ENCODE assay signal across 8 cellular contexts in the genomic region with DNA sequence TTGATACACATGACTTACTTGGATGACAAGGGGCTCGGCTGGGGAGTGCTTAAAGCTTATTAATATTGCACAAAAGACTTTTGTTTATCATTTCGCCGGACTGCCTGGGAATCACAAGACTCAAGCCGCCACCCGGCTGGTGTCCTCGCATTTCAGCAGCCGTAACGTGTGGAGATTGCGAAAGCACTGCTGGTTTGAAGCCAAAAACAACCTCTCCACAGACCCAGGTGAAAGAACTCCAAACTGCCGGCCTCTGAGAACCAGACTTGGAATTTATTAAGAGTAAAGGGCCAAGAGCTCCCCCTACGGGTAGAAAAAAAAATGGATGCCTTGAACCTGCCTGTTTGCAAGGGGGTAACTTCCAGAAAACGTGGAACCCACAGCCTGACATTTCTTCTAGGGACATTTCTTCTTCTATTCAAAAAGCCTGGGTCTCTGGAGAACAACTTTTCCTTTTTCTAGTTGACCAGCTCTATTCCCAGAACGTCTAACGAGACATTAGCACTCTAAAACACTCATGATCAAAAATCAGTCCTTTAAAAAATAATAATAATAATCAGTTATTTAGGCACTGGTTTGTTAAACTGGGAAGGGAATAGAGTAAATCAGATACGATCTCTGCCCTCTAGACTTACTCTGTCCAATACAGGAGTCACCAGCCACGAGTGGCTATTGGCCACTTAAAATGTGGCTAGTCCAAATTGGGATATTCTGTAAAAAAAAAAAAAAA.
DNase-seq lines count a peak whose midpoint lies in the region; ATAC-seq, FAIRE-seq and TF ChIP-seq lines count a peak whose summit lies in the region.

No MANE protein-coding gene starts in this region.

- DNase-seq in Ammon's horn (ENCODE audit: low spot score) = peak; percentile 56
- DNase-seq in NCI-H1048 (lab: John Stamatoyannopoulos, UW) = peak; percentile 82
- DNase-seq in SJSA1 (ENCODE audit: low read depth in 1 of 2, low spot score in 2 of 2) = peak; percentile 80 to 85
- DNase-seq in cerebellum (ENCODE audit: low spot score) = peak; percentile 75
- DNase-seq in keratinocyte (ENCODE audit: low read depth, low spot score) = peak; percentile 73
- DNase-seq in stimulated activated CD4-positive, alpha-beta T cell treated with anti-CD3 and anti-CD28 coated beads, Interleukin-15, amount 100 ng/mL, for 24 hours = peak; percentile 42

- H3K9ac ChIP-seq in keratinocyte (ENCODE audit: control insufficient read depth, extremely low read depth, insufficient read depth, low read length) = no peak overlapping the region

- H3K27ac ChIP-seq in SJSA1 = peak overlapping the region; percentile 14; the same call in 1 of the 2 replicates
- no peak overlapping the region for H3K27ac ChIP-seq in keratinocyte (ENCODE audit: control insufficient read depth, insufficient read depth, low read length)

- H3K36me3 ChIP-seq in SJSA1 (no peaks in the 10 kb centered on the region), keratinocyte (ENCODE audit: control insufficient read depth in 2 of 2, extremely low read depth in 1 of 2, insufficient read depth in 2 of 2, low read length in 2 of 2) (no peaks in the 10 kb centered on the region)

- H3K79me2 ChIP-seq in keratinocyte (ENCODE audit: control insufficient read depth, insufficient read depth, low read length) = no peaks in the 10 kb centered on the region

- H3K4me1 ChIP-seq in SJSA1 (replicated peaks) = peaks cover 12% of the 10 kb centered on the region
- H3K4me1 ChIP-seq in keratinocyte (ENCODE audit: control insufficient read depth, extremely low read depth, insufficient read depth, low read length) = peaks cover 4% of the 10 kb centered on the region

- H3K9me3 ChIP-seq in SJSA1 (replicated peaks) (no peaks in the 10 kb centered on the region), keratinocyte (ENCODE audit: control insufficient read depth, low read depth, low read length) (no peaks in the 10 kb centered on the region)

- ATAC-seq in GM19035 (IDR thresholded peaks at IDR 0.05; ENCODE audit: unreplicated experiment) (peak; percentile 72), GM21825 (IDR thresholded peaks at IDR 0.05; ENCODE audit: unreplicated experiment) (no peak)

- TF ChIP-seq CTCF in keratinocyte (optimal IDR thresholded peaks at IDR 0.05 in 1 of 3, IDR thresholded peaks at IDR 0.05 in 1 of 3, conservative IDR thresholded peaks at IDR 0.05 in 1 of 3; ENCODE audit: extremely low read depth in 1 of 3, insufficient read depth in 2 of 3, low read length in 3 of 3) = peak; percentile 52 to 79 (median 77)

- dilution Hi-C loops in keratinocyte (cut with MboI; ENCODE audit: extremely low pct_ligation_motif_present, low sequenced_read_pairs) = no loop called here

- H3K27me3 ChIP-seq in SJSA1 (replicated peaks) (no peaks in the 10 kb centered on the region), keratinocyte (ENCODE audit: control insufficient read depth, extremely low read depth, insufficient read depth, low read length) (no peaks in the 10 kb centered on the region)

- peak overlapping the region; percentile 65 for H3K4me2 ChIP-seq in keratinocyte (ENCODE audit: control insufficient read depth, extremely low read depth, insufficient read depth, low read depth, low read length)

- no peaks in the 10 kb centered on the region for H3K9me1 ChIP-seq in keratinocyte (ENCODE audit: control insufficient read depth, extremely low read depth, insufficient read depth, low read length)

- H3K4me3 ChIP-seq in SJSA1 (peak overlapping the region; percentile 4; the same call in 1 of the 2 replicates), keratinocyte (ENCODE audit: control insufficient read depth in 2 of 3, extremely low read depth in 1 of 3, insufficient read depth in 2 of 3, low read depth in 1 of 3, low read length in 3 of 3) (peak overlapping the region in 2 of 3 experiments; percentile 8 to 9)

- no peaks in the 10 kb centered on the region for H4K20me1 ChIP-seq in keratinocyte (ENCODE audit: control insufficient read depth, extremely low read depth, insufficient read depth, low read length)

- H2AFZ ChIP-seq in keratinocyte (ENCODE audit: control insufficient read depth, low read length) = peak overlapping the region; percentile 54

- FAIRE-seq in keratinocyte (lab: Jason Lieb, UNC) = peak; percentile 79
